1 cellular context compared by ENCODE assay signal in the genomic region with DNA sequence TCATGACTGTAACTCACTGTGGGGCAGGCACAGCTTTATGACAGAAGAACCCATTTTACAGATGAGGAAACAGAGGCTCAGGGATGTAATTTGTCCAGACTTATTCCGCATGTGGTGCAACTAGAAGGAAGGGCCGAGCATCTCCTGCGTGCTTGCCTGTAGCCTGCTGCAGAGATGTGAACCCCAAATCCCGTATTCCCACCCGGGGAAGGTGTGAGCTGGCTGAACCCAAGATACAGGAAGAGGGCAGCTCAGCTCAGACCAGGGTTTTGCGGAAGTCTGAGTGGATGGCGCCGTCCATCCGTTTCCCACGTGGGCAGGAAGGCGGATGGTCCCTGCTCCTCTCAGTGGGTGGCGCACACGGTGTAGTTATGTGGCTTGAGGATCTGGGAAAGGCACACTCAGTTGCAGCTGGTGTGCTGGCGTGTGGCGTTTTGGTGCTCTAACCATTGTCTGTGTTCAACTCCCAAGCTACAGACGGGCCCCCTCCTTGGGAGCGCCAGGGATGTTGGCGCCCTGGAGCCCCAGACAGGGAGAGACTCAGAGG.
TF ChIP-seq lines count a peak whose summit lies in the region.

No MANE protein-coding gene starts in this region.

TF ChIP-seq in HepG2, 621 proteins besides CTCF, POLR2A, EP300 and RAD21:
- TF ChIP-seq CHD4 (IDR thresholded peaks at IDR 0.05; ENCODE audit: borderline replicate concordance, low read length) (peak; percentile 55; the same call in 1 of the 2 replicates), SUZ12 (IDR thresholded peaks at IDR 0.05; ENCODE audit: low read depth, low read length) (no peak), POLR2AphosphoS2 (IDR thresholded peaks at IDR 0.05; ENCODE audit: low read depth, low read length) (no peak), ZMYM3 (CRISPR knock-in tag; IDR thresholded peaks at IDR 0.05) (peak; percentile 33; the same call in 1 of the 2 replicates), SP140L (CRISPR knock-in tag; IDR thresholded peaks at IDR 0.05; ENCODE audit: borderline replicate concordance) (no peak), ZNF484 (CRISPR knock-in tag; IDR thresholded peaks at IDR 0.05; ENCODE audit: borderline replicate concordance, low read depth) (no peak), ZNF282 (IDR thresholded peaks at IDR 0.05; ENCODE audit: partially characterized antibody) (no peak), ZNF629 (CRISPR knock-in tag; conservative IDR thresholded peaks at IDR 0.05) (peak; percentile 87)
- TF ChIP-seq, protein P1, sequence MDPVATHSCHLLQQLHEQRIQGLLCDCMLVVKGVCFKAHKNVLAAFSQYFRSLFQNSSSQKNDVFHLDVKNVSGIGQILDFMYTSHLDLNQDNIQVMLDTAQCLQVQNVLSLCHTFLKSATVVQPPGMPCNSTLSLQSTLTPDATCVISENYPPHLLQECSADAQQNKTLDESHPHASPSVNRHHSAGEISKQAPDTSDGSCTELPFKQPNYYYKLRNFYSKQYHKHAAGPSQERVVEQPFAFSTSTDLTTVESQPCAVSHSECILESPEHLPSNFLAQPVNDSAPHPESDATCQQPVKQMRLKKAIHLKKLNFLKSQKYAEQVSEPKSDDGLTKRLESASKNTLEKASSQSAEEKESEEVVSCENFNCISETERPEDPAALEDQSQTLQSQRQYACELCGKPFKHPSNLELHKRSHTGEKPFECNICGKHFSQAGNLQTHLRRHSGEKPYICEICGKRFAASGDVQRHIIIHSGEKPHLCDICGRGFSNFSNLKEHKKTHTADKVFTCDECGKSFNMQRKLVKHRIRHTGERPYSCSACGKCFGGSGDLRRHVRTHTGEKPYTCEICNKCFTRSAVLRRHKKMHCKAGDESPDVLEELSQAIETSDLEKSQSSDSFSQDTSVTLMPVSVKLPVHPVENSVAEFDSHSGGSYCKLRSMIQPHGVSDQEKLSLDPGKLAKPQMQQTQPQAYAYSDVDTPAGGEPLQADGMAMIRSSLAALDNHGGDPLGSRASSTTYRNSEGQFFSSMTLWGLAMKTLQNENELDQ (CRISPR knock-in tag; IDR thresholded peaks at IDR 0.05; ENCODE audit: borderline replicate concordance): no peak
- TF ChIP-seq, protein P2, sequence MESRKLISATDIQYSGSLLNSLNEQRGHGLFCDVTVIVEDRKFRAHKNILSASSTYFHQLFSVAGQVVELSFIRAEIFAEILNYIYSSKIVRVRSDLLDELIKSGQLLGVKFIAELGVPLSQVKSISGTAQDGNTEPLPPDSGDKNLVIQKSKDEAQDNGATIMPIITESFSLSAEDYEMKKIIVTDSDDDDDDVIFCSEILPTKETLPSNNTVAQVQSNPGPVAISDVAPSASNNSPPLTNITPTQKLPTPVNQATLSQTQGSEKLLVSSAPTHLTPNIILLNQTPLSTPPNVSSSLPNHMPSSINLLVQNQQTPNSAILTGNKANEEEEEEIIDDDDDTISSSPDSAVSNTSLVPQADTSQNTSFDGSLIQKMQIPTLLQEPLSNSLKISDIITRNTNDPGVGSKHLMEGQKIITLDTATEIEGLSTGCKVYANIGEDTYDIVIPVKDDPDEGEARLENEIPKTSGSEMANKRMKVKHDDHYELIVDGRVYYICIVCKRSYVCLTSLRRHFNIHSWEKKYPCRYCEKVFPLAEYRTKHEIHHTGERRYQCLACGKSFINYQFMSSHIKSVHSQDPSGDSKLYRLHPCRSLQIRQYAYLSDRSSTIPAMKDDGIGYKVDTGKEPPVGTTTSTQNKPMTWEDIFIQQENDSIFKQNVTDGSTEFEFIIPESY (CRISPR knock-in tag; IDR thresholded peaks at IDR 0.05): 0 out of 2 replicates have a peak, but pooled peaks have one; percentile 14
TF ChIP-seq in HepG2: peak in this region for 4.
